In genomic region chr13:99974939-99975561, GRCh38 we compare ENCODE assay signal across 1 cellular context.
TF ChIP-seq lines count a peak whose summit lies in the region.

No MANE protein-coding gene starts in this region.

TF ChIP-seq in H1, 55 proteins besides CTCF, POLR2A, EP300 and RAD21:
- TF ChIP-seq KDM4A (IDR thresholded peaks at IDR 0.05; ENCODE audit: low read depth, low read length, severe bottlenecking) (peak; percentile 34), RXRA (IDR thresholded peaks at IDR 0.05; ENCODE audit: insufficient read depth, low read depth, low read length) (no peak), HDAC2 (IDR thresholded peaks at IDR 0.05; ENCODE audit: borderline replicate concordance in 1 of 2, low read depth in 2 of 2, low read length in 2 of 2) (0 out of 4 replicates have a peak, but pooled peaks of 1 of the 2 experiments have one; percentile 45), SIN3A (conservative IDR thresholded peaks at IDR 0.05 in 1 of 2, IDR thresholded peaks at IDR 0.05 in 1 of 2; ENCODE audit: low read depth in 1 of 2, low read length in 2 of 2) (peak in 1 of 2 experiments; percentile 52; a peak in 1 of 4 replicates), EGR1 (IDR thresholded peaks at IDR 0.05; ENCODE audit: borderline replicate concordance, low read depth, low read length) (no peak), CREB1 (IDR thresholded peaks at IDR 0.05) (0 out of 2 replicates have a peak, but pooled peaks have one; percentile 8), KDM1A (IDR thresholded peaks at IDR 0.05; ENCODE audit: borderline replicate concordance, low read length) (peak; percentile 60; the same call in 1 of the 2 replicates), CTBP2 (IDR thresholded peaks at IDR 0.05; ENCODE audit: borderline replicate concordance, insufficient read depth, insufficient read length, low read length) (peak; percentile 22), TAF7 (optimal IDR thresholded peaks at IDR 0.05; ENCODE audit: borderline replicate concordance, low read depth, low read length) (peak; percentile 29), TAF1 (IDR thresholded peaks at IDR 0.05; ENCODE audit: low read depth, low read length) (0 out of 2 replicates have a peak, but pooled peaks have one; percentile 37), SIRT6 (IDR thresholded peaks at IDR 0.05; ENCODE audit: low read length) (no peak), YY1 (IDR thresholded peaks at IDR 0.05; ENCODE audit: low read depth, low read length) (no peak)
